Comparison of ENCODE assay signal across 10 cellular contexts in genomic region chr9:89314955-89315354, GRCh38. TPM values are rescaled to one million over a fixed set of nuclear protein-coding genes. Genes with fewer than 3 reads are reported as not detected.
DNase-seq lines count a peak whose midpoint lies in the region; ATAC-seq, FAIRE-seq and TF ChIP-seq lines count a peak whose summit lies in the region.
"Had no signal": no experiment of that assay in that cellular context is flagged by ENCODE, and none has a peak within 500 bp of the region (broad histone marks: within the 10 kb centered on the region; RNA-seq: fewer than 3 reads in every experiment).

No MANE protein-coding gene starts in this region.

- H3K36me3 ChIP-seq in RWPE2 (ENCODE audit: low read depth) = peaks cover 65% of the 10 kb centered on the region

- ATAC-seq in RWPE2 (ENCODE audit: low read depth) = no peak

- no peaks in the 10 kb centered on the region for H3K9me3 ChIP-seq in RWPE2 (ENCODE audit: severe bottlenecking)

- H3K4me3 ChIP-seq in GM12864 (ENCODE audit: low read depth, low read length) (peak overlapping the region; percentile 30; the same call in 1 of the 2 replicates), RWPE2 (ENCODE audit: severe bottlenecking) (no peak overlapping the region), epithelial cell of proximal tubule (ENCODE audit: low read depth, low read length) (peak overlapping the region; percentile 82)

- no peak for TF ChIP-seq CTCF in 22Rv1 (IDR thresholded peaks at IDR 0.05)
- TF ChIP-seq CTCF in GM12864 (IDR thresholded peaks at IDR 0.05; ENCODE audit: low read depth, low read length, missing control alignments) = no peak
- no peak for TF ChIP-seq CTCF in RWPE2 (IDR thresholded peaks at IDR 0.05; ENCODE audit: poor library complexity, severe bottlenecking)
- TF ChIP-seq CTCF in epithelial cell of proximal tubule (conservative IDR thresholded peaks at IDR 0.05; ENCODE audit: low read depth, low read length) = no peak

- peak overlapping the region; percentile 97 for H3K27ac ChIP-seq in 22Rv1
- H3K27ac ChIP-seq in RWPE2 (ENCODE audit: poor library complexity, severe bottlenecking) = peak overlapping the region; percentile 88
- H3K27ac ChIP-seq: parathyroid adenoma had no signal

- no peak for DNase-seq in GM12864 (ENCODE audit: low read depth)
- no peak for DNase-seq in RWPE2 (ENCODE audit: low spot score)
- no peak for DNase-seq in epithelial cell of proximal tubule (ENCODE audit: low read depth)
- DNase-seq in activated gamma-delta T cell treated with Interleukin-2 at 50 U/mL for 16 hours = no peak
- no peak for DNase-seq in cerebellar nuclear complex (lab: John Stamatoyannopoulos, UW)
- DNase-seq in NOMO-1 (lab: John Stamatoyannopoulos, UW; ENCODE audit: unreplicated experiment in 2 of 2) = no peak
- no peak for DNase-seq in GM12891 (ENCODE audit: insufficient read length, low spot score)
- DNase-seq: stimulated activated CD4-positive, alpha-beta T cell treated with anti-CD3 and anti-CD28 coated beads, Interleukin-4, amount 100 ng/mL, for 24 hours had no signal

- TF ChIP-seq POLR2A in GM12891 (IDR thresholded peaks at IDR 0.05; ENCODE audit: low read depth, low read length) = no peak

- no peaks in the 10 kb centered on the region for H3K27me3 ChIP-seq in RWPE2 (ENCODE audit: insufficient read depth, poor library complexity, severe bottlenecking)

- no peak for FAIRE-seq in GM12891 (lab: Jason Lieb, UNC)

- peaks cover 29% of the 10 kb centered on the region for H3K4me1 ChIP-seq in RWPE2 (ENCODE audit: insufficient read depth, poor library complexity, severe bottlenecking)

TF ChIP-seq in GM12891, 5 proteins besides CTCF, POLR2A, EP300 and RAD21:
- TF ChIP-seq POU2F2 (IDR thresholded peaks at IDR 0.05; ENCODE audit: low read depth, low read length) = no peak
- no peak for TF ChIP-seq SPI1 (IDR thresholded peaks at IDR 0.05; ENCODE audit: low read depth, low read length)
- TF ChIP-seq POLR2AphosphoS5 (IDR thresholded peaks at IDR 0.05; ENCODE audit: low read depth, low read length) = no peak
- TF ChIP-seq TAF1 (IDR thresholded peaks at IDR 0.05; ENCODE audit: low read depth, low read length) = no peak
- no peak for TF ChIP-seq PAX5 (IDR thresholded peaks at IDR 0.05; ENCODE audit: insufficient read depth, low read length, severe bottlenecking)

RNA-seq across cellular contexts. Expression of gene SECISBP2, which starts 3.3 kb away (rescaled TPM):
- total RNA-seq in epithelial cell of proximal tubule = 32.3 and 38.8 TPM in 2 replicates
- 15.7 TPM for polyA plus RNA-seq in GM12891 (2012; ENCODE audit: low read depth, missing spikeins)

RNA-seq across cellular contexts. Expression of gene CKS2, which starts 4.0 kb away (rescaled TPM):
- total RNA-seq in epithelial cell of proximal tubule = 414 and 790 TPM in 2 replicates
- 360 TPM for polyA plus RNA-seq in GM12891 (2012; ENCODE audit: low read depth, missing spikeins)
